Comparison of ENCODE assay signal across 1 cellular context in genomic region chr22:30307026-30307574, GRCh38.
TF ChIP-seq lines count a peak whose summit lies in the region.

No MANE protein-coding gene starts in this region.

TF ChIP-seq in SK-N-SH treated with all-trans-retinoic acid at 6 μM for 48 hours, 23 proteins besides CTCF, POLR2A, EP300 and RAD21 (continued from another document):
- no peak for TF ChIP-seq ZNF565 (CRISPR knock-in tag; conservative IDR thresholded peaks at IDR 0.05; ENCODE audit: low read depth)
- TF ChIP-seq OSR1 (CRISPR knock-in tag; IDR thresholded peaks at IDR 0.05) = no peak
TF ChIP-seq in SK-N-SH treated with all-trans-retinoic acid at 6 μM for 48 hours: peak in this region for 0.
